ENCODE assay signal across 23 cellular contexts in the genomic region with DNA sequence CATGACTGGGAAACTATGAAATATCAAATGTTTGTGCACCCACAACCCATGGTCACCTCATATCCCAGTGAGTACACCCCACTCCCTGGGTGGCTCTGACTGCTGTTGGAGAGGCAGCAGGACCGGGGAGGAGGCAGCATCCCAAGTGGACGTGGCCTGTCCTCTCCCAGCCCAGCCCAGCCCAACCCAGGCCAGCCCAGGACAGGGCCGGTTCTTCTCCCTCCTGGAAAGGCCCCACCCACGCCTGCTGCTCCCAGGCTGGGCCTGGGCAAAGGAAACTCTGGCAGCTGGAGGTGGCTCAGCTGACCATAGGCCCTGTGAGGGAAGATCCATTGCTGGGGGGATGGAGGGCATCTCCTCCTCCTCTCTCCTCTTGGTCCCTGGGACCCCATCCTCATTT. TPM values are rescaled to one million over a fixed set of nuclear protein-coding genes. Genes with fewer than 3 reads are reported as not detected.
DNase-seq lines count a peak whose midpoint lies in the region; ATAC-seq and TF ChIP-seq lines count a peak whose summit lies in the region.
"Had no signal": no experiment of that assay in that cellular context is flagged by ENCODE, and none has a peak within 500 bp of the region (broad histone marks: within the 10 kb centered on the region; RNA-seq: fewer than 3 reads in every experiment).

No MANE protein-coding gene starts in this region.

- peak overlapping the region; percentile 43 for H2BK120ac ChIP-seq in neuronal stem cell (ENCODE audit: low read depth, low read length)

- no peaks in the 10 kb centered on the region for H3K36me3 ChIP-seq in left ventricle myocardium inferior
- no peaks in the 10 kb centered on the region for H3K36me3 ChIP-seq in neuronal stem cell (replicated peaks in 1 of 2; ENCODE audit: control insufficient read depth in 2 of 2, insufficient read depth in 2 of 2, low read length in 2 of 2)
- no peaks in the 10 kb centered on the region for H3K36me3 ChIP-seq in uterus
- H3K36me3 ChIP-seq: BE2C, esophagus squamous epithelium, ovary, spleen had no signal

- no peak overlapping the region for H3K9ac ChIP-seq in neuronal stem cell (ENCODE audit: low read depth, low read length, poor library complexity)

- intact Hi-C loops in Right ventricle myocardium superior (cut with DNase I): loop anchor here (10.0 kb wide), 3 partner anchors 349 to 1189 kb away; no protein-coding TSS in a partner anchor
- intact Hi-C loops in left ventricle myocardium inferior (cut with micrococcal nuclease): loop anchor here (10.0 kb wide), 1 partner anchor 1459 kb away; no protein-coding TSS in a partner anchor
- intact Hi-C loops in uterus (cut with DNase I; ENCODE audit: low total_unique reads): loop anchor here (5.0 kb wide), 1 partner anchor 177 kb away; no protein-coding TSS in a partner anchor

- peak overlapping the region; percentile 41 for H3K18ac ChIP-seq in neuronal stem cell (ENCODE audit: low read length)

- H3K4me2 ChIP-seq in neuronal stem cell (ENCODE audit: insufficient read depth, low read length, poor library complexity, severe bottlenecking): no peak overlapping the region
- H3K4me2 ChIP-seq: hepatocyte had no signal

- H3K9me3 ChIP-seq in left ventricle myocardium inferior (replicated peaks) (no peaks in the 10 kb centered on the region), neuronal stem cell (replicated peaks in 1 of 2; ENCODE audit: control insufficient read depth in 2 of 2, insufficient read depth in 1 of 2, low read depth in 1 of 2, low read length in 2 of 2) (no peaks in the 10 kb centered on the region), uterus (no peaks in the 10 kb centered on the region)
- H3K9me3 ChIP-seq: BE2C, esophagus squamous epithelium, ovary, spleen had no signal

- no peak overlapping the region for H4K8ac ChIP-seq in neuronal stem cell (ENCODE audit: low read depth, low read length)

- no CpG with 5 or more reads among the region's 4 CpGs for WGBS in neuronal stem cell (ENCODE audit: extremely low coverage in 2 of 2, insufficient read length in 2 of 2, insufficient replicate concordance in 1 of 2), 2 donors

- no peak overlapping the region for H3K23ac ChIP-seq in neuronal stem cell (ENCODE audit: low read depth, low read length, poor library complexity)

- no peak overlapping the region for H4K91ac ChIP-seq in neuronal stem cell (ENCODE audit: low read depth, low read length, poor library complexity)

- H3K4me1 ChIP-seq in left ventricle myocardium inferior: peaks cover 36% of the 10 kb centered on the region
- peaks cover 0 to 6% of the 10 kb centered on the region in 2 donors for H3K4me1 ChIP-seq in neuronal stem cell (ENCODE audit: control insufficient read depth in 2 of 2, insufficient read depth in 1 of 2, low read depth in 1 of 2, low read length in 2 of 2)
- peaks cover 15% of the 10 kb centered on the region in 2 donors for H3K4me1 ChIP-seq in uterus

- H3K4me3 ChIP-seq in left ventricle myocardium inferior: no peak overlapping the region
- no peak overlapping the region for H3K4me3 ChIP-seq in fibroblast of mammary gland (ENCODE audit: control insufficient read depth, low read depth, low read length)
- no peak overlapping the region for H3K4me3 ChIP-seq in neuronal stem cell (ENCODE audit: low read length in 2 of 2)
- no peak overlapping the region for H3K4me3 ChIP-seq in uterus
- H3K4me3 ChIP-seq: esophagus squamous epithelium, hepatocyte, lung, ovary, spleen had no signal

- H3K79me1 ChIP-seq in neuronal stem cell (ENCODE audit: low read depth, low read length): no peaks in the 10 kb centered on the region

- TF ChIP-seq CTCF in left ventricle myocardium inferior (IDR thresholded peaks at IDR 0.05; ENCODE audit: borderline replicate concordance) (no peak), fibroblast of mammary gland (conservative IDR thresholded peaks at IDR 0.05; ENCODE audit: control insufficient read depth, insufficient read depth, low read depth, low read length) (no peak), uterus (IDR thresholded peaks at IDR 0.05) (no peak)

- H3K27ac ChIP-seq in left ventricle myocardium inferior (replicated peaks) (no peak overlapping the region), neuronal stem cell (replicated peaks; ENCODE audit: low read length) (no peak overlapping the region), uterus (peak overlapping the region; percentile 80 to 83)
- H3K27ac ChIP-seq: hepatocyte, ovary, spleen had no signal

- no peak overlapping the region for H2BK5ac ChIP-seq in neuronal stem cell (ENCODE audit: low read length)

- peak; percentile 40 for ATAC-seq in Right ventricle myocardium superior (ENCODE audit: poor library complexity)
- no peak for ATAC-seq in HG02798 (IDR thresholded peaks at IDR 0.05; ENCODE audit: poor library complexity, unreplicated experiment)
- ATAC-seq: activated CD8-positive, alpha-beta T cell treated with anti-CD3 and anti-CD28 coated beads for 36 hours; HCT116; HepG2 had no signal

- no peak overlapping the region for H3K4ac ChIP-seq in neuronal stem cell (ENCODE audit: low read length)

- H2BK15ac ChIP-seq in neuronal stem cell (ENCODE audit: low read length): peak overlapping the region; percentile 24

- peak overlapping the region; percentile 64 for H3K14ac ChIP-seq in neuronal stem cell (ENCODE audit: low read length)

- H2AK5ac ChIP-seq in neuronal stem cell (ENCODE audit: low read depth, low read length): no peak overlapping the region

- TF ChIP-seq POLR2A in uterus (IDR thresholded peaks at IDR 0.05): no peak

- H2AFZ ChIP-seq in neuronal stem cell (ENCODE audit: low read length): no peak overlapping the region
- H2AFZ ChIP-seq: hepatocyte had no signal

- no peak overlapping the region for H2BK12ac ChIP-seq in neuronal stem cell (ENCODE audit: low read length)

- DNase-seq in Right ventricle myocardium superior (peak; percentile 56), left ventricle myocardium inferior (no peak), fibroblast of mammary gland (ENCODE audit: low read depth) (peak; percentile 47), neuronal stem cell (ENCODE audit: low spot score) (no peak), uterus (peak; percentile 73 to 82), NK-92 (lab: John Stamatoyannopoulos, UW; ENCODE audit: unreplicated experiment) (no peak), cerebellum (ENCODE audit: low spot score) (no peak)
- DNase-seq: 8988T; activated CD8-positive, alpha-beta T cell treated with anti-CD3 and anti-CD28 coated beads for 36 hours; activated naive CD4-positive, alpha-beta T cell; BE2C; DND-41; esophagus squamous epithelium; naive B cell; NCI-H524 treated with DMSO at 0.1 percent for 48 hours; ovary; spleen; stimulated activated CD4-positive, alpha-beta T cell treated with anti-CD3 and anti-CD28 coated beads, Interleukin-4, amount 100 ng/mL, for 24 hours had no signal

- H3K27me3 ChIP-seq in left ventricle myocardium inferior (ENCODE audit: low read depth) (peaks cover 34% of the 10 kb centered on the region), neuronal stem cell (ENCODE audit: control insufficient read depth in 3 of 3, insufficient read depth in 3 of 3, low read depth in 1 of 3, low read length in 3 of 3) (peaks cover 0 to 16% (median 0%) of the 10 kb centered on the region in 3 experiments), uterus (no peaks in the 10 kb centered on the region)
- H3K27me3 ChIP-seq: BE2C, hepatocyte, ovary had no signal

RNA-seq across cellular contexts. Expression of a gene that starts 19.1 kb away (rescaled TPM):
- total RNA-seq in Right ventricle myocardium superior: not detected
- total RNA-seq in left ventricle myocardium inferior: not detected
- polyA plus RNA-seq in neuronal stem cell (2013, experiment 1 of 2): 0.04 TPM
- polyA plus RNA-seq in neuronal stem cell (2013, experiment 2 of 2): 0.01 TPM
- 1 to 10 TPM in 1 of 4 donors, under 1 TPM in 1, not detected in 2; 0.46 to 1.7 TPM for total RNA-seq in uterus
- 0.36 TPM for total RNA-seq in cerebellum
- total RNA-seq: esophagus squamous epithelium had no signal

RNA-seq across cellular contexts. Expression of a gene that starts 53.3 kb away (rescaled TPM):
- total RNA-seq in Right ventricle myocardium superior: 19.5 TPM
- total RNA-seq in left ventricle myocardium inferior: 18.8 TPM
- polyA plus RNA-seq in neuronal stem cell (2013, experiment 1 of 2): 0.15 TPM
- polyA plus RNA-seq in neuronal stem cell (2013, experiment 2 of 2): 0.10 TPM
- 10 to 100 TPM in 3 of 4 donors, 1 to 10 TPM in 1; 6.1 to 76.8 (median 15.8) TPM for total RNA-seq in uterus
- 7.8 TPM for total RNA-seq in cerebellum

Comparison
In these comparisons a context has a peak if more than half of its experiments do, and no peak if none do; other contexts are left out.
1. DNase-seq: peak in Right ventricle myocardium superior (single experiment), fibroblast of mammary gland (single experiment) and uterus (2 of 2); none in left ventricle myocardium inferior (single experiment), neuronal stem cell (single experiment), NK-92 (single experiment) and cerebellum (single experiment).
2. H3K27ac ChIP-seq: peak in uterus (2 of 2); none in left ventricle myocardium inferior (single experiment) and neuronal stem cell (single experiment).